In the genomic region with DNA sequence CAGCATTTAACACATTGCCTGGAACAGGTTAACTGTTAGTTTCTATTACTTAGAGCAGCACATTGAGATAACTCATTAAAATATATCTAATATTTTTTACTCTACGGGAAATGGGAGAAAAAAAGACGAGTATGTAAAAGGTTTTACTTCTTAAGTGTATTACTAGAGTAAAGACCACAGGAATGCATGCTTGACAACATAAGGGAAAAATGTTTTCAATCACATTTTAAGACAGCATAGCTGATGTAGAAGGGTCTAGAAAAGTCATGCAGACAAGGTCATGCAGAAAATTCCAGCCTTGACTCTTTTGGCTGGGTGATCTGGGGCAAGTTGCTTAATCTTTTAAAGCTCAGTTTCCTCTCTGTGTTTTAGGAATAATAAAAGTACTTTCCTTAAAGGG, we compare ENCODE assay signal across 2 cellular contexts.
TF ChIP-seq lines count a peak whose summit lies in the region.

No MANE protein-coding gene starts in this region.

TF ChIP-seq in SK-N-SH treated with all-trans-retinoic acid at 6 μM for 48 hours, 23 proteins besides CTCF, POLR2A, EP300 and RAD21 (continued from another document):
- TF ChIP-seq ISL1 (CRISPR knock-in tag; IDR thresholded peaks at IDR 0.05) (peak; percentile 72), BACH2 (CRISPR knock-in tag; IDR thresholded peaks at IDR 0.05; ENCODE audit: borderline replicate concordance) (no peak), TCF4 (CRISPR knock-in tag; IDR thresholded peaks at IDR 0.05; ENCODE audit: borderline replicate concordance) (no peak)
- TF ChIP-seq, protein P1, sequence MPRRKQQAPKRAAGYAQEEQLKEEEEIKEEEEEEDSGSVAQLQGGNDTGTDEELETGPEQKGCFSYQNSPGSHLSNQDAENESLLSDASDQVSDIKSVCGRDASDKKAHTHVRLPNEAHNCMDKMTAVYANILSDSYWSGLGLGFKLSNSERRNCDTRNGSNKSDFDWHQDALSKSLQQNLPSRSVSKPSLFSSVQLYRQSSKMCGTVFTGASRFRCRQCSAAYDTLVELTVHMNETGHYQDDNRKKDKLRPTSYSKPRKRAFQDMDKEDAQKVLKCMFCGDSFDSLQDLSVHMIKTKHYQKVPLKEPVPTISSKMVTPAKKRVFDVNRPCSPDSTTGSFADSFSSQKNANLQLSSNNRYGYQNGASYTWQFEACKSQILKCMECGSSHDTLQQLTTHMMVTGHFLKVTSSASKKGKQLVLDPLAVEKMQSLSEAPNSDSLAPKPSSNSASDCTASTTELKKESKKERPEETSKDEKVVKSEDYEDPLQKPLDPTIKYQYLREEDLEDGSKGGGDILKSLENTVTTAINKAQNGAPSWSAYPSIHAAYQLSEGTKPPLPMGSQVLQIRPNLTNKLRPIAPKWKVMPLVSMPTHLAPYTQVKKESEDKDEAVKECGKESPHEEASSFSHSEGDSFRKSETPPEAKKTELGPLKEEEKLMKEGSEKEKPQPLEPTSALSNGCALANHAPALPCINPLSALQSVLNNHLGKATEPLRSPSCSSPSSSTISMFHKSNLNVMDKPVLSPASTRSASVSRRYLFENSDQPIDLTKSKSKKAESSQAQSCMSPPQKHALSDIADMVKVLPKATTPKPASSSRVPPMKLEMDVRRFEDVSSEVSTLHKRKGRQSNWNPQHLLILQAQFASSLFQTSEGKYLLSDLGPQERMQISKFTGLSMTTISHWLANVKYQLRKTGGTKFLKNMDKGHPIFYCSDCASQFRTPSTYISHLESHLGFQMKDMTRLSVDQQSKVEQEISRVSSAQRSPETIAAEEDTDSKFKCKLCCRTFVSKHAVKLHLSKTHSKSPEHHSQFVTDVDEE (CRISPR knock-in tag; IDR thresholded peaks at IDR 0.05) = no peak

TF ChIP-seq in SK-N-SH, 30 proteins besides CTCF, POLR2A, EP300 and RAD21 (continued from another document):
- TF ChIP-seq RCOR1 (IDR thresholded peaks at IDR 0.05; ENCODE audit: low read length) = no peak
- no peak for TF ChIP-seq GATA2 (CRISPR knock-in tag; IDR thresholded peaks at IDR 0.05)
- TF ChIP-seq, protein P2, sequence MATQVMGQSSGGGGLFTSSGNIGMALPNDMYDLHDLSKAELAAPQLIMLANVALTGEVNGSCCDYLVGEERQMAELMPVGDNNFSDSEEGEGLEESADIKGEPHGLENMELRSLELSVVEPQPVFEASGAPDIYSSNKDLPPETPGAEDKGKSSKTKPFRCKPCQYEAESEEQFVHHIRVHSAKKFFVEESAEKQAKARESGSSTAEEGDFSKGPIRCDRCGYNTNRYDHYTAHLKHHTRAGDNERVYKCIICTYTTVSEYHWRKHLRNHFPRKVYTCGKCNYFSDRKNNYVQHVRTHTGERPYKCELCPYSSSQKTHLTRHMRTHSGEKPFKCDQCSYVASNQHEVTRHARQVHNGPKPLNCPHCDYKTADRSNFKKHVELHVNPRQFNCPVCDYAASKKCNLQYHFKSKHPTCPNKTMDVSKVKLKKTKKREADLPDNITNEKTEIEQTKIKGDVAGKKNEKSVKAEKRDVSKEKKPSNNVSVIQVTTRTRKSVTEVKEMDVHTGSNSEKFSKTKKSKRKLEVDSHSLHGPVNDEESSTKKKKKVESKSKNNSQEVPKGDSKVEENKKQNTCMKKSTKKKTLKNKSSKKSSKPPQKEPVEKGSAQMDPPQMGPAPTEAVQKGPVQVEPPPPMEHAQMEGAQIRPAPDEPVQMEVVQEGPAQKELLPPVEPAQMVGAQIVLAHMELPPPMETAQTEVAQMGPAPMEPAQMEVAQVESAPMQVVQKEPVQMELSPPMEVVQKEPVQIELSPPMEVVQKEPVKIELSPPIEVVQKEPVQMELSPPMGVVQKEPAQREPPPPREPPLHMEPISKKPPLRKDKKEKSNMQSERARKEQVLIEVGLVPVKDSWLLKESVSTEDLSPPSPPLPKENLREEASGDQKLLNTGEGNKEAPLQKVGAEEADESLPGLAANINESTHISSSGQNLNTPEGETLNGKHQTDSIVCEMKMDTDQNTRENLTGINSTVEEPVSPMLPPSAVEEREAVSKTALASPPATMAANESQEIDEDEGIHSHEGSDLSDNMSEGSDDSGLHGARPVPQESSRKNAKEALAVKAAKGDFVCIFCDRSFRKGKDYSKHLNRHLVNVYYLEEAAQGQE (IDR thresholded peaks at IDR 0.05; ENCODE audit: low read depth, low read length) = no peak
- TF ChIP-seq, protein P3, sequence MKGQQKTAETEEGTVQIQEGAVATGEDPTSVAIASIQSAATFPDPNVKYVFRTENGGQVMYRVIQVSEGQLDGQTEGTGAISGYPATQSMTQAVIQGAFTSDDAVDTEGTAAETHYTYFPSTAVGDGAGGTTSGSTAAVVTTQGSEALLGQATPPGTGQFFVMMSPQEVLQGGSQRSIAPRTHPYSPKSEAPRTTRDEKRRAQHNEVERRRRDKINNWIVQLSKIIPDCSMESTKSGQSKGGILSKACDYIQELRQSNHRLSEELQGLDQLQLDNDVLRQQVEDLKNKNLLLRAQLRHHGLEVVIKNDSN (IDR thresholded peaks at IDR 0.05; ENCODE audit: borderline replicate concordance, low read depth) = no peak
- TF ChIP-seq, protein P4, sequence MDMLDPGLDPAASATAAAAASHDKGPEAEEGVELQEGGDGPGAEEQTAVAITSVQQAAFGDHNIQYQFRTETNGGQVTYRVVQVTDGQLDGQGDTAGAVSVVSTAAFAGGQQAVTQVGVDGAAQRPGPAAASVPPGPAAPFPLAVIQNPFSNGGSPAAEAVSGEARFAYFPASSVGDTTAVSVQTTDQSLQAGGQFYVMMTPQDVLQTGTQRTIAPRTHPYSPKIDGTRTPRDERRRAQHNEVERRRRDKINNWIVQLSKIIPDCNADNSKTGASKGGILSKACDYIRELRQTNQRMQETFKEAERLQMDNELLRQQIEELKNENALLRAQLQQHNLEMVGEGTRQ (IDR thresholded peaks at IDR 0.05; ENCODE audit: borderline replicate concordance, low read depth, low read length) = no peak
- no peak for TF ChIP-seq TEAD4 (IDR thresholded peaks at IDR 0.05; ENCODE audit: borderline replicate concordance, insufficient read depth)
- no peak for TF ChIP-seq FOSL2 (IDR thresholded peaks at IDR 0.05; ENCODE audit: borderline replicate concordance, low read depth)
- no peak for TF ChIP-seq TCF12 (IDR thresholded peaks at IDR 0.05)
- TF ChIP-seq JUND (IDR thresholded peaks at IDR 0.05) = no peak
- TF ChIP-seq RFX5 (IDR thresholded peaks at IDR 0.05; ENCODE audit: low read length) = no peak
- no peak for TF ChIP-seq RXRA (IDR thresholded peaks at IDR 0.05; ENCODE audit: borderline replicate concordance, low read depth)
- TF ChIP-seq, protein P5, sequence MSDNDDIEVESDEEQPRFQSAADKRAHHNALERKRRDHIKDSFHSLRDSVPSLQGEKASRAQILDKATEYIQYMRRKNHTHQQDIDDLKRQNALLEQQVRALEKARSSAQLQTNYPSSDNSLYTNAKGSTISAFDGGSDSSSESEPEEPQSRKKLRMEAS (IDR thresholded peaks at IDR 0.05; ENCODE audit: low read depth) = no peak
- TF ChIP-seq CHD2 (IDR thresholded peaks at IDR 0.05; ENCODE audit: low read length, partially characterized antibody) = no peak
- TF ChIP-seq YY1 (IDR thresholded peaks at IDR 0.05; ENCODE audit: low read depth) = no peak
